19 cellular contexts compared by ENCODE assay signal in genomic region chr4:139807483-139807882, GRCh38.
DNase-seq lines count a peak whose midpoint lies in the region; ATAC-seq, FAIRE-seq and TF ChIP-seq lines count a peak whose summit lies in the region.
"Had no signal": no experiment of that assay in that cellular context is flagged by ENCODE, and none has a peak within 500 bp of the region (broad histone marks: within the 10 kb centered on the region; RNA-seq: fewer than 3 reads in every experiment).

No MANE protein-coding gene starts in this region.

- H3K4me3 ChIP-seq in right lobe of liver, result no peak overlapping the region
- no peak overlapping the region for H3K4me3 ChIP-seq in HepG2 (replicated peaks in 1 of 3; ENCODE audit: insufficient read depth in 1 of 3, low read depth in 2 of 3, low read length in 3 of 3)
- no peak overlapping the region for H3K4me3 ChIP-seq in mesenchymal stem cell (ENCODE audit: insufficient read depth in 1 of 2, low read depth in 1 of 2, low read length in 2 of 2)
- no peak overlapping the region for H3K4me3 ChIP-seq in uterus
- H3K4me3 ChIP-seq: BLaER1 had no signal

- ATAC-seq in right lobe of liver (peak; percentile 54 to 76 (median 59)), HepG2 (no peak)
- ATAC-seq: CD8-positive, alpha-beta T cell; HCT116 had no signal

- H3K23ac ChIP-seq in mesenchymal stem cell (ENCODE audit: low read length in 2 of 2), result no peak overlapping the region

- peaks cover 5% of the 10 kb centered on the region for H3K9me3 Mint-ChIP-seq in neural crest cell
- peaks cover 0 to 6% (median 2%) of the 10 kb centered on the region in 7 donors for H3K9me3 Mint-ChIP-seq in CD14-positive monocyte
- H3K9me3 Mint-ChIP-seq: CD8-positive, alpha-beta T cell had no signal

- H2BK5ac ChIP-seq in mesenchymal stem cell (ENCODE audit: low read depth, low read length, poor library complexity, severe bottlenecking), result no peak overlapping the region

- H3K36me3 Mint-ChIP-seq in neural crest cell (ENCODE audit: low read depth) (peaks cover 13% of the 10 kb centered on the region), CD14-positive monocyte (peaks cover 0 to 4% of the 10 kb centered on the region in 2 donors)
- H3K36me3 Mint-ChIP-seq: CD8-positive, alpha-beta T cell had no signal

- H3K27me3 ChIP-seq in right lobe of liver (no peaks in the 10 kb centered on the region), HepG2 (ENCODE audit: control insufficient read depth in 1 of 2, insufficient read depth in 2 of 2, low read length in 2 of 2) (peaks cover 2 to 6% of the 10 kb centered on the region in 2 experiments; a peak in 2 of 5 replicates), mesenchymal stem cell (ENCODE audit: control insufficient read depth in 1 of 2, insufficient read depth in 1 of 2, low read length in 2 of 2) (no peaks in the 10 kb centered on the region), uterus (no peaks in the 10 kb centered on the region)
- H3K27me3 ChIP-seq: BLaER1 had no signal

- H3K4me3 Mint-ChIP-seq in neural crest cell (peak overlapping the region; percentile 21), CD14-positive monocyte (no peak overlapping the region)
- H3K4me3 Mint-ChIP-seq: CD8-positive, alpha-beta T cell; HFFc6 had no signal

- H3K27ac ChIP-seq in right lobe of liver (no peak overlapping the region), HepG2 (ENCODE audit: extremely low read length, insufficient read depth, low read length) (no peak overlapping the region), mesenchymal stem cell (ENCODE audit: low read length, poor library complexity, severe bottlenecking) (no peak overlapping the region), uterus (peak overlapping the region; percentile 59 to 87)
- H3K27ac ChIP-seq: BLaER1, HL-60 had no signal

- no peak for TF ChIP-seq RAD21 in HepG2 (CRISPR knock-in tag; IDR thresholded peaks at IDR 0.05)

- no peak overlapping the region for H2AK5ac ChIP-seq in mesenchymal stem cell (ENCODE audit: low read length, severe bottlenecking)

- WGBS in right lobe of liver (ENCODE audit: insufficient coverage, low coverage, low lambda C conversion rate, missing lambda C conversion rate), result 50% methylated on average over 3 of the region's 4 CpGs
- WGBS in HepG2 (ENCODE audit: low lambda C conversion rate), result 57% methylated on average over 4 of the region's 4 CpGs
- WGBS in mesenchymal stem cell, result 97% methylated on average over 4 of the region's 4 CpGs

- H3K14ac ChIP-seq in mesenchymal stem cell (ENCODE audit: low read length in 2 of 2), result no peak overlapping the region

- DNase-seq in right lobe of liver, result no peak
- no peak for DNase-seq in HepG2 (ENCODE audit: low spot score)
- DNase-seq in mesenchymal stem cell, result no peak
- DNase-seq in neural crest cell (ENCODE audit: low read depth, low spot score), result no peak
- DNase-seq in uterus, result no peak
- DNase-seq in NCI-H1436 (lab: John Stamatoyannopoulos, UW), result no peak
- no peak for DNase-seq in activated effector memory CD4-positive, alpha-beta T cell treated with Interleukin-2 at 50 U/mL for 16 hours
- DNase-seq in CD14-positive monocyte (ENCODE audit: low spot score), result no peak
- DNase-seq: 8988T; Calu3; CD8-positive, alpha-beta T cell; DMS79 treated with DMSO at 0.1 percent for 48 hours; GF-D8; GOT3; H7; HFFc6 had no signal

- H3K79me1 ChIP-seq in mesenchymal stem cell (replicated peaks; ENCODE audit: low read length, poor library complexity, severe bottlenecking), result peaks cover 8% of the 10 kb centered on the region

- TF ChIP-seq CTCF in right lobe of liver (IDR thresholded peaks at IDR 0.05) (no peak), HepG2 (CRISPR knock-in tag; IDR thresholded peaks at IDR 0.05) (no peak), neural crest cell (conservative IDR thresholded peaks at IDR 0.05) (no peak), uterus (IDR thresholded peaks at IDR 0.05) (no peak), CD14-positive monocyte (IDR thresholded peaks at IDR 0.05) (no peak)

- no peaks in the 10 kb centered on the region for H3K79me2 ChIP-seq in HepG2 (ENCODE audit: insufficient read depth, low read length)

- TF ChIP-seq POLR2A in right lobe of liver (IDR thresholded peaks at IDR 0.05), result no peak
- no peak for TF ChIP-seq POLR2A in HepG2 (IDR thresholded peaks at IDR 0.05; ENCODE audit: insufficient read depth in 1 of 2, low read depth in 2 of 2, low read length in 2 of 2)
- TF ChIP-seq POLR2A in uterus (IDR thresholded peaks at IDR 0.05), result no peak

- H3K4me1 ChIP-seq in right lobe of liver, result peaks cover 0 to 10% (median 0%) of the 10 kb centered on the region in 4 donors
- H3K4me1 ChIP-seq in HepG2 (ENCODE audit: insufficient read depth, low read length), result peaks cover 30% of the 10 kb centered on the region
- H3K4me1 ChIP-seq in mesenchymal stem cell (ENCODE audit: control insufficient read depth, insufficient read depth, low read depth, low read length), result peaks cover 3% of the 10 kb centered on the region
- H3K4me1 ChIP-seq in uterus, result peaks cover 4 to 5% of the 10 kb centered on the region in 2 donors

- in situ Hi-C loops in HepG2 (cut with HindIII; ENCODE audit: extremely low pct_ligation_motif_present, low pct_unique_long_range_greater_than_20kb), result no loop called here

- no peak for TF ChIP-seq EP300 in HepG2 (IDR thresholded peaks at IDR 0.05; ENCODE audit: low read depth in 2 of 2, low read length in 2 of 2)
- TF ChIP-seq EP300 in HepG2 (CRISPR knock-in tag; IDR thresholded peaks at IDR 0.05; ENCODE audit: borderline replicate concordance), result no peak

- intact Hi-C loops in right lobe of liver (cut with DNase I), result no loop called here
- intact Hi-C loops in HepG2 (cut with micrococcal nuclease; ENCODE audit: unreplicated experiment), result no loop called here
- intact Hi-C loops in uterus (cut with DNase I; ENCODE audit: low total_unique reads), result no loop called here
- intact Hi-C loops in CD14-positive monocyte (cut with micrococcal nuclease), result no loop called here

- H3K4me2 ChIP-seq in HepG2 (ENCODE audit: low read depth, low read length) (no peak overlapping the region), mesenchymal stem cell (ENCODE audit: low read length, poor library complexity, severe bottlenecking) (no peak overlapping the region)

- H3K4ac ChIP-seq in mesenchymal stem cell (ENCODE audit: low read depth in 1 of 2, low read length in 2 of 2), result no peak overlapping the region

- no peak overlapping the region for H3K18ac ChIP-seq in mesenchymal stem cell (ENCODE audit: low read depth in 1 of 2, low read length in 2 of 2)

- H3K9me3 ChIP-seq in right lobe of liver (no peaks in the 10 kb centered on the region), HepG2 (ENCODE audit: low read length) (peaks cover 10% of the 10 kb centered on the region), mesenchymal stem cell (ENCODE audit: control insufficient read depth, low read length) (peaks cover 11% of the 10 kb centered on the region), uterus (peaks cover 0 to 3% of the 10 kb centered on the region in 2 donors)

- no peak for FAIRE-seq in HepG2 (lab: Jason Lieb, UNC)

- H3K27ac Mint-ChIP-seq in neural crest cell (ENCODE audit: unreplicated experiment), result no peak overlapping the region
- H3K27ac Mint-ChIP-seq in CD14-positive monocyte, result no peak overlapping the region
- H3K27ac Mint-ChIP-seq: CD8-positive, alpha-beta T cell; HFFc6 had no signal

- H3K4me1 Mint-ChIP-seq in neural crest cell, result peaks cover 53% of the 10 kb centered on the region
- H3K4me1 Mint-ChIP-seq in CD14-positive monocyte, result peaks cover 47% of the 10 kb centered on the region

- H2AFZ ChIP-seq in HepG2 (ENCODE audit: low read length) (no peak overlapping the region), mesenchymal stem cell (ENCODE audit: low read depth, low read length) (no peak overlapping the region)

- CTCF ChIA-PET in HepG2 (lab: Yijun Ruan, JAX; ENCODE audit: low intra/inter-chr PET ratio, low total read pairs), result no interaction called here

- no peak overlapping the region for H2BK15ac ChIP-seq in mesenchymal stem cell (ENCODE audit: low read depth, poor library complexity, severe bottlenecking)

- H4K20me1 ChIP-seq in HepG2 (ENCODE audit: insufficient read depth, low read length), result no peaks in the 10 kb centered on the region

- POLR2A ChIA-PET in HepG2 (lab: Yijun Ruan, JAX), result no interaction called here

- no peak overlapping the region for H4K91ac ChIP-seq in mesenchymal stem cell (ENCODE audit: low read length)

- no peak overlapping the region for H2BK12ac ChIP-seq in mesenchymal stem cell (ENCODE audit: low read length in 2 of 2)

- BruUV-seq in HepG2 (replicated peaks; lab: Mats Ljungman, UMichigan), result no TSS peak

- H2BK120ac ChIP-seq in mesenchymal stem cell (ENCODE audit: low read depth, low read length), result no peak overlapping the region

- H3K36me3 ChIP-seq in right lobe of liver (no peaks in the 10 kb centered on the region), HepG2 (replicated peaks in 1 of 2; ENCODE audit: control insufficient read depth in 1 of 2, insufficient read depth in 2 of 2, low read length in 2 of 2) (no peaks in the 10 kb centered on the region), mesenchymal stem cell (ENCODE audit: control insufficient read depth in 1 of 2, insufficient read depth in 2 of 2, low read depth in 1 of 2, low read length in 2 of 2) (no peaks in the 10 kb centered on the region), uterus (no peaks in the 10 kb centered on the region)

- H3K9ac ChIP-seq in HepG2 (ENCODE audit: insufficient read depth, low read depth, low read length) (no peak overlapping the region), mesenchymal stem cell (ENCODE audit: low read length) (no peak overlapping the region)
- H3K9ac ChIP-seq: BLaER1 had no signal

- H4K8ac ChIP-seq in mesenchymal stem cell (ENCODE audit: low read length), result peak overlapping the region; percentile 22

- H3K27me3 Mint-ChIP-seq in neural crest cell (ENCODE audit: low read depth), result no peaks in the 10 kb centered on the region
- H3K27me3 Mint-ChIP-seq in CD14-positive monocyte (ENCODE audit: low read depth in 3 of 3), result no peaks in the 10 kb centered on the region

TF ChIP-seq in HepG2, 621 proteins besides CTCF, POLR2A, EP300 and RAD21 (continues in another document):
- TF ChIP-seq BRF2 (CRISPR knock-in tag; IDR thresholded peaks at IDR 0.05) (no peak), TBX2 (CRISPR knock-in tag; IDR thresholded peaks at IDR 0.05; ENCODE audit: borderline replicate concordance) (no peak), POGZ (CRISPR knock-in tag; IDR thresholded peaks at IDR 0.05) (no peak)

Comparison
In these comparisons a context has a peak if more than half of its experiments do, and no peak if none do; other contexts are left out.
1. H3K27ac ChIP-seq: peak in uterus (2 of 2); none in right lobe of liver (0 of 3), HepG2 (single experiment) and mesenchymal stem cell (single experiment).